Comparison of ENCODE assay signal across 8 cellular contexts in the genomic region with DNA sequence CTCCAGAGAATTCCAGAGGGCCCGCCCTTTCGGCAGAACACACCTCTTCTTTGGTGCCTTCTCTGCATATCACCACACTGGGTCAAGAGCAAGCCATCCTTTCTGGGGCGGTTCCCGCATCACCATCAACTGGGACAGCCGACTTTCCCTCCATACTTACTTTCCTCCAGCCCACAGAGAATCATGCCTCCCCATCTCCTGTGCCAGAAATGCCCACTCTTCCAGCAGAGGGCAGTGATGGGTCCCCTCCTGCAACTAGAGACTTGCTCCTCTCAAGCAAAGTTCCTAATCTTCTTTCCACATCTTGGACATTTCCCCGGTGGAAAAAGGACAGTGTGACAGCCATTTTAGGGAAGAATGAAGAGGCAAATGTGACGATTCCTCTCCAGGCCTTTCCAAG.
DNase-seq lines count a peak whose midpoint lies in the region; ATAC-seq and TF ChIP-seq lines count a peak whose summit lies in the region.

No MANE protein-coding gene starts in this region.

- H3K27me3 Mint-ChIP-seq in activated CD4-positive, alpha-beta memory T cell treated with anti-CD3 and anti-CD28 coated beads, Interleukin-2, amount 10 ng/mL, durations not matched to agents 7 days and 5 days: peaks cover 42% of the 10 kb centered on the region

- POLR2A ChIA-PET in activated CD4-positive, alpha-beta memory T cell treated with anti-CD3 and anti-CD28 coated beads, Interleukin-2, amount 10 ng/mL, durations not matched to agents 7 days and 5 days (lab: Charles Lee): no interaction called here

- H3K4me1 Mint-ChIP-seq in activated CD4-positive, alpha-beta memory T cell treated with anti-CD3 and anti-CD28 coated beads, Interleukin-2, amount 10 ng/mL, durations not matched to agents 7 days and 5 days: peaks cover 30% of the 10 kb centered on the region

- peak; percentile 57 for TF ChIP-seq CTCF in LNCAP (IDR thresholded peaks at IDR 0.05)

- CTCF ChIA-PET in activated CD4-positive, alpha-beta memory T cell treated with anti-CD3 and anti-CD28 coated beads, Interleukin-2, amount 10 ng/mL, durations not matched to agents 7 days and 5 days (lab: Charles Lee): interaction anchor here (2.7 kb wide), 1 partner anchor 199 kb away, joined by 14 read pairs; no protein-coding TSS in a partner anchor

- H3K36me3 Mint-ChIP-seq in activated CD4-positive, alpha-beta memory T cell treated with anti-CD3 and anti-CD28 coated beads, Interleukin-2, amount 10 ng/mL, durations not matched to agents 7 days and 5 days (ENCODE audit: low read depth): no peaks in the 10 kb centered on the region

- H3K27ac Mint-ChIP-seq in activated CD4-positive, alpha-beta memory T cell treated with anti-CD3 and anti-CD28 coated beads, Interleukin-2, amount 10 ng/mL, durations not matched to agents 7 days and 5 days: no peak overlapping the region

- H3K4me3 Mint-ChIP-seq in activated CD4-positive, alpha-beta memory T cell treated with anti-CD3 and anti-CD28 coated beads, Interleukin-2, amount 10 ng/mL, durations not matched to agents 7 days and 5 days: no peak overlapping the region

- ATAC-seq in GM18868 (IDR thresholded peaks at IDR 0.05; ENCODE audit: unreplicated experiment): no peak
- ATAC-seq in HG02571 (IDR thresholded peaks at IDR 0.05; ENCODE audit: unreplicated experiment): no peak

- DNase-seq in NCI-H2227 (lab: John Stamatoyannopoulos, UW; ENCODE audit: unreplicated experiment) (peak; percentile 26), NCI-H2227 treated with DMSO at 0.1 percent for 48 hours (lab: John Stamatoyannopoulos, UW) (no peak), fibroblast of peridontal ligament (ENCODE audit: extremely low read depth) (peak; percentile 47), nucleus accumbens (lab: John Stamatoyannopoulos, UW) (peak in 34 of 56 donors; percentile 3 to 66 (median 16))
- DNase-seq in activated CD4-positive, alpha-beta memory T cell treated with anti-CD3 and anti-CD28 coated beads, Interleukin-2, amount 10 ng/mL, durations not matched to agents 7 days and 5 days: peak; percentile 39

- no peaks in the 10 kb centered on the region for H3K9me3 Mint-ChIP-seq in activated CD4-positive, alpha-beta memory T cell treated with anti-CD3 and anti-CD28 coated beads, Interleukin-2, amount 10 ng/mL, durations not matched to agents 7 days and 5 days
